In genomic region chr15:78170848-78171773, GRCh38 we compare ENCODE assay signal across 12 cellular contexts. TPM values are rescaled to one million over a fixed set of nuclear protein-coding genes. Genes with fewer than 3 reads are reported as not detected.
DNase-seq lines count a peak whose midpoint lies in the region; ATAC-seq, FAIRE-seq and TF ChIP-seq lines count a peak whose summit lies in the region.
"Had no signal": no experiment of that assay in that cellular context is flagged by ENCODE, and none has a peak within 500 bp of the region (broad histone marks: within the 10 kb centered on the region; RNA-seq: fewer than 3 reads in every experiment).

No MANE protein-coding gene starts in this region.

- H3K9me3 ChIP-seq in mammary epithelial cell (replicated peaks; ENCODE audit: insufficient read depth, low read length) (no peaks in the 10 kb centered on the region), kidney (ENCODE audit: control insufficient read depth in 1 of 2, low read length in 2 of 2) (no peaks in the 10 kb centered on the region)
- H3K9me3 ChIP-seq: adrenal gland had no signal

- H3K27ac ChIP-seq in mammary epithelial cell (ENCODE audit: insufficient read depth, low read depth, low read length) (no peak overlapping the region), kidney (ENCODE audit: low read depth in 2 of 2, low read length in 2 of 2) (no peak overlapping the region)

- no TSS peak for BruUV-seq in mammary epithelial cell (replicated peaks; lab: Mats Ljungman, UMichigan)

- dilution Hi-C loops in mammary epithelial cell (cut with HindIII; ENCODE audit: low sequenced_read_pairs): loop anchor here (5.0 kb wide), 1 partner anchor 204 kb away; no protein-coding TSS in a partner anchor

- peaks cover 16 to 40% of the 10 kb centered on the region in 2 donors for H3K36me3 Mint-ChIP-seq in activated naive CD4-positive, alpha-beta T cell treated with anti-CD3 and anti-CD28 coated beads, Interleukin-2, amount 50 U/mL, for 72 hours

- H2AFZ ChIP-seq in mammary epithelial cell (ENCODE audit: low read depth, low read length): no peak overlapping the region

- no peak for TF ChIP-seq POLR2A in NB4 (IDR thresholded peaks at IDR 0.05; ENCODE audit: extremely low read depth, insufficient read length)

- H3K79me2 ChIP-seq in mammary epithelial cell (ENCODE audit: insufficient read depth, low read length): no peaks in the 10 kb centered on the region

- FAIRE-seq in kidney (lab: Jason Lieb, UNC) (no peak), frontal cortex (lab: Jason Lieb, UNC) (no peak)

- CTCF ChIA-PET in mammary epithelial cell (lab: Charles Lee; ENCODE audit: low non-redundant PET): no interaction called here

- no peaks in the 10 kb centered on the region for H4K20me1 ChIP-seq in mammary epithelial cell (ENCODE audit: insufficient read depth, low read length)

- H3K9me3 Mint-ChIP-seq in activated naive CD4-positive, alpha-beta T cell treated with anti-CD3 and anti-CD28 coated beads, Interleukin-2, amount 50 U/mL, for 72 hours: no peaks in the 10 kb centered on the region
- H3K9me3 Mint-ChIP-seq: natural killer cell had no signal

- 91% methylated on average over 17 of the region's 17 CpGs for WGBS in mammary epithelial cell (ENCODE audit: low coverage, missing lambda C conversion rate)

- H3K36me3 ChIP-seq in mammary epithelial cell (ENCODE audit: insufficient read depth, low read length): peaks cover 34% of the 10 kb centered on the region
- H3K36me3 ChIP-seq in kidney (ENCODE audit: control insufficient read depth in 1 of 2, insufficient read depth in 2 of 2, low read length in 2 of 2): peaks cover 29 to 34% of the 10 kb centered on the region in 2 donors

- H3K9ac ChIP-seq in mammary epithelial cell (ENCODE audit: insufficient read depth, low read length) (no peak overlapping the region), kidney (ENCODE audit: low read length in 2 of 2) (no peak overlapping the region)

- no peak overlapping the region for H3K27ac Mint-ChIP-seq in activated naive CD4-positive, alpha-beta T cell treated with anti-CD3 and anti-CD28 coated beads, Interleukin-2, amount 50 U/mL, for 72 hours
- H3K27ac Mint-ChIP-seq: natural killer cell had no signal

- intact Hi-C loops in posterior vena cava (cut with DNase I) (no loop called here), mammary epithelial cell (cut with micrococcal nuclease) (no loop called here), kidney (cut with DNase I) (loop anchor here (10.0 kb wide), 1 partner anchor 74 kb away; no protein-coding TSS in a partner anchor)

- in situ Hi-C loops in mammary epithelial cell (cut with MboI; ENCODE audit: low sequenced_read_pairs in 2 of 2): no loop called here

- peak; percentile 67 for ATAC-seq in GM18909 (IDR thresholded peaks at IDR 0.05; ENCODE audit: poor library complexity, unreplicated experiment)
- ATAC-seq in HG02678 (IDR thresholded peaks at IDR 0.05; ENCODE audit: unreplicated experiment): peak; percentile 56
- ATAC-seq in activated naive CD4-positive, alpha-beta T cell treated with anti-CD3 and anti-CD28 coated beads, Interleukin-2, amount 50 U/mL, for 72 hours: no peak

- DNase-seq in NB4 (ENCODE audit: low read depth): peak; percentile 37
- peak; percentile 8 for DNase-seq in posterior vena cava (ENCODE audit: low spot score)
- no peak for DNase-seq in mammary epithelial cell
- DNase-seq in kidney: no peak
- no peak for DNase-seq in frontal cortex (ENCODE audit: low spot score in 2 of 2)
- DNase-seq in activated naive CD4-positive, alpha-beta T cell treated with anti-CD3 and anti-CD28 coated beads, Interleukin-2, amount 50 U/mL, for 72 hours (ENCODE audit: low spot score in 2 of 2): no peak
- DNase-seq: natural killer cell, NCI-H1048, T-helper 9 cell had no signal

- no peak for TF ChIP-seq CTCF in NB4 (IDR thresholded peaks at IDR 0.05; ENCODE audit: low read depth, low read length)
- no peak for TF ChIP-seq CTCF in mammary epithelial cell (conservative IDR thresholded peaks at IDR 0.05 in 1 of 2, IDR thresholded peaks at IDR 0.05 in 1 of 2; ENCODE audit: extremely low read depth in 1 of 2, insufficient read depth in 1 of 2, low read depth in 1 of 2, low read length in 2 of 2)
- TF ChIP-seq CTCF in kidney (IDR thresholded peaks at IDR 0.05; ENCODE audit: borderline replicate concordance, extremely low read depth, insufficient read depth): no peak

- H3K4me3 ChIP-seq in NB4 (ENCODE audit: low read depth, low read length) (no peak overlapping the region), mammary epithelial cell (replicated peaks in 1 of 3; ENCODE audit: insufficient read depth in 1 of 3, low read depth in 2 of 3, low read length in 3 of 3) (no peak overlapping the region), kidney (ENCODE audit: low read length in 2 of 2) (no peak overlapping the region)
- H3K4me3 ChIP-seq: adrenal gland had no signal

- no peak overlapping the region for H3K4me2 ChIP-seq in mammary epithelial cell (ENCODE audit: insufficient read depth, low read depth, low read length)

- H3K4me1 ChIP-seq in mammary epithelial cell (ENCODE audit: insufficient read depth, low read length) (no peaks in the 10 kb centered on the region), kidney (ENCODE audit: control insufficient read depth in 1 of 2, insufficient read depth in 1 of 2, low read depth in 1 of 2, low read length in 2 of 2) (no peaks in the 10 kb centered on the region)

- no peaks in the 10 kb centered on the region for H3K27me3 ChIP-seq in mammary epithelial cell (ENCODE audit: insufficient read depth, low read length)
- H3K27me3 ChIP-seq: adrenal gland had no signal

RNA-seq across cellular contexts. Expression of gene IDH3A, which starts 21.9 kb away (rescaled TPM):
- total RNA-seq in posterior vena cava (10 to 100 TPM; 84.2 to 90.6 TPM), mammary epithelial cell (100 to 1,000 TPM in 1 of 2 donors, 10 to 100 TPM in 1; 47.8 to 101 TPM), kidney (97.2 TPM), frontal cortex (46.1 TPM)
- polyA plus RNA-seq in mammary epithelial cell (82.3 TPM), kidney (ENCODE audit: insufficient read depth, low read depth, low replicate concordance) (67.5 TPM)
- 178 TPM for polyA minus RNA-seq in mammary epithelial cell
- 100 to 1,000 TPM; 131 to 138 TPM for total RNA-seq in activated naive CD4-positive, alpha-beta T cell treated with anti-CD3 and anti-CD28 coated beads, Interleukin-2, amount 50 U/mL, for 72 hours

RNA-seq across cellular contexts. Expression of gene CIB2, which starts 39.9 kb away (rescaled TPM):
- total RNA-seq in posterior vena cava (1 to 10 TPM; 5.1 to 6.7 TPM), mammary epithelial cell (1 to 10 TPM; 5.4 to 6.5 TPM), kidney (13.7 TPM), frontal cortex (25.7 TPM)
- polyA plus RNA-seq in mammary epithelial cell (3.9 TPM), kidney (ENCODE audit: insufficient read depth, low read depth, low replicate concordance) (29.9 TPM)
- not detected for polyA minus RNA-seq in mammary epithelial cell
- total RNA-seq in activated naive CD4-positive, alpha-beta T cell treated with anti-CD3 and anti-CD28 coated beads, Interleukin-2, amount 50 U/mL, for 72 hours: 1 to 10 TPM; 1.4 to 1.6 TPM

Comparison
In these comparisons a context has a peak if more than half of its experiments do, and no peak if none do; other contexts are left out.
1. ATAC-seq: peak in GM18909 (single experiment) and HG02678 (single experiment); none in activated naive CD4-positive, alpha-beta T cell treated with anti-CD3 and anti-CD28 coated beads, Interleukin-2, amount 50 U/mL, for 72 hours (0 of 2).
2. DNase-seq: peak in NB4 (single experiment) and posterior vena cava (single experiment); none in mammary epithelial cell (single experiment), kidney (single experiment), frontal cortex (0 of 2) and activated naive CD4-positive, alpha-beta T cell treated with anti-CD3 and anti-CD28 coated beads, Interleukin-2, amount 50 U/mL, for 72 hours (0 of 2).